Comparison of ENCODE assay signal across 33 cellular contexts in the genomic region with DNA sequence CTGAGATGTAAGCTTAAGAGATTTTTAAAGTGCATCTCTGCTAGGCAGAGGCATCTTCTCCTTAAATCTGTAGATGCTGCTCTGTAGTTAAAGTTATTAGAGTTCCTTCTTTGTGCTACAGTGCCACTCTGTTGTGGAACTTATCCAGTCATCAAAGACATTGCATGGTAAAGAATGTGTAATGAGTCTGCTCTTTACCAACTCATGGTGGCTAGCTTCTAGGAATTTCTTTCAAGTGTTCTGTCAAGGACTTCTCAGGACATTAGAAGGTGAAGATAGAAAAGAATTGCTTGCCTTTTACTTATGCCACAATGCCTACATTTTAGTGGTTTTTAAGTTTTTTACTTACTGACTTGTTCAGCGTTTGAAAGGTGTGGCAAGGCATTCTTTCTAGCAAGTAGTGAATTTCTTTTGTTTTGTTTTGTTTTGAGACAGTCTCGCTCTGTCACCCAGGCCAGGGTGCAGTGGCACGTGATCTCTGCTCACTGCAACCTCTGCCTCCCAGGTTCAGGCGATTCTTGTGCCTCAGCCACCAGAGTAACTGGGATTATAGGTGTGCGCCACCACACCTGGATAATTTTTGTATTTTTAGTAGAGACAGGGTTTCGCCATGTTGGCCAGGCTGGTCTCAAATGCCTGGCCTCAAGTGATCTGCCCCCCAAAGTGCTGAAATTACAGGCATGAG. TPM values are rescaled to one million over a fixed set of nuclear protein-coding genes. Genes with fewer than 3 reads are reported as not detected.
"Had no signal": no experiment of that assay in that cellular context is flagged by ENCODE, and none has a peak within 500 bp of the region (broad histone marks: within the 10 kb centered on the region; RNA-seq: fewer than 3 reads in every experiment).

No MANE protein-coding gene starts in this region.

- H3K27ac Mint-ChIP-seq: activated CD4-positive, alpha-beta memory T cell treated with anti-CD3 and anti-CD28 coated beads for 36 hours; activated CD4-positive, alpha-beta T cell treated with anti-CD3 and anti-CD28 coated beads for 36 hours; activated naive CD4-positive, alpha-beta T cell treated with anti-CD3 and anti-CD28 coated beads for 36 hours; activated naive CD4-positive, alpha-beta T cell treated with anti-CD3 and anti-CD28 coated beads, Interleukin-2, amount 50 U/mL, for 72 hours; activated T-helper 1 cell treated with anti-CD3 and anti-CD28 coated beads, Interleukin-12 subunit alpha, Interleukin-12 subunit beta, Interleukin-2, Interleukin-4 antibody, amounts not matched to agents 30 ng/mL and 10 ng/mL and 1 ng/mL, durations not matched to agents 14 hours and 24 hours and 36 hours; T-helper 1 cell treated with Interleukin-12 subunit alpha and Interleukin-12 subunit beta and Interleukin-4 antibody, amounts not matched to agents 30 μg/mL and 1 μg/mL, for 36 hours; T-helper 2 cell treated with Interferon-gamma antibody and Interleukin-4, amounts not matched to agents 5 μg/mL and 100 μg/mL, for 36 hours; WTC11 had no signal

- H3K4me3 ChIP-seq: adrenal gland, Peyer's patch, SJSA1 had no signal

- H3K27ac ChIP-seq: adrenal gland, Peyer's patch, SJSA1 had no signal

- H3K9me3 Mint-ChIP-seq: activated CD4-positive, alpha-beta memory T cell treated with anti-CD3 and anti-CD28 coated beads for 36 hours; activated naive CD4-positive, alpha-beta T cell treated with anti-CD3 and anti-CD28 coated beads for 36 hours; activated naive CD4-positive, alpha-beta T cell treated with anti-CD3 and anti-CD28 coated beads, Interleukin-2, amount 50 U/mL, for 72 hours; activated T-cell treated with anti-CD3 and anti-CD28 coated beads, Interleukin-2, amount 50 U/mL, for 4 hours; activated T-helper 1 cell treated with anti-CD3 and anti-CD28 coated beads, Interleukin-12 subunit alpha, Interleukin-12 subunit beta, Interleukin-2, Interleukin-4 antibody, amounts not matched to agents 30 ng/mL and 10 ng/mL and 1 ng/mL, durations not matched to agents 14 hours and 24 hours and 36 hours; WTC11 had no signal

- H3K9me3 ChIP-seq: adrenal gland, Peyer's patch, SJSA1, SK-N-SH had no signal

- H3K27me3 Mint-ChIP-seq: activated CD4-positive, alpha-beta memory T cell treated with anti-CD3 and anti-CD28 coated beads for 36 hours; activated CD4-positive, alpha-beta T cell treated with anti-CD3 and anti-CD28 coated beads for 36 hours; brain had no signal

- DNase-seq: activated CD4-positive, alpha-beta memory T cell treated with anti-CD3 and anti-CD28 coated beads for 36 hours; activated CD4-positive, alpha-beta T cell treated with anti-CD3 and anti-CD28 coated beads for 36 hours; activated CD4-positive, alpha-beta T cell treated with anti-CD3 and anti-CD28 coated beads, Interleukin-2, amount 50 U/mL, for 1 hour; activated CD8-positive, alpha-beta memory T cell treated with anti-CD3 and anti-CD28 coated beads, Interleukin-2, amount 50 U/mL, for 4 hours; activated gamma-delta T cell treated with Interleukin-2 at 50 U/mL for 16 hours; activated naive CD4-positive, alpha-beta T cell treated with anti-CD3 and anti-CD28 coated beads for 36 hours; activated T-cell treated with anti-CD3 and anti-CD28 coated beads for 4 hours; activated T-cell treated with anti-CD3 and anti-CD28 coated beads, Interleukin-2, amount 50 U/mL, for 4 hours; adrenal gland; NCI-H1092 treated with DMSO at 0.1 percent for 48 hours; NCI-H1417; NCI-H146; NCI-H187; NCI-H2029 treated with DMSO at 0.1 percent for 48 hours; NCI-H2107; NCI-H2171; NCI-H510A; NCI-H526; NCI-H748 treated with DMSO at 0.1 percent for 48 hours; NK-92 treated with Interleukin-12 subunit alpha and Interleukin-12 subunit beta, amount 100 ng/mL, for 24 hours; PC-3; Peyer's patch; RPMI8226; SHP77 treated with DMSO at 0.1 percent for 48 hours; SK-N-SH had no signal

- H3K27me3 ChIP-seq: adrenal gland, Peyer's patch, SJSA1 had no signal

- ATAC-seq: activated CD4-positive, alpha-beta T cell treated with anti-CD3 and anti-CD28 coated beads for 36 hours; activated CD4-positive, CD25-positive, alpha-beta regulatory T cell treated with anti-CD3 and anti-CD28 coated beads, Interleukin-2, amount 50 U/mL, for 24 hours; activated naive CD4-positive, alpha-beta T cell treated with anti-CD3 and anti-CD28 coated beads, Interleukin-2, amount 50 U/mL, for 72 hours; activated T-cell treated with anti-CD3 and anti-CD28 coated beads, Interleukin-2, amount 50 U/mL, for 4 hours; PC-3; WTC11 had no signal

- H3K4me1 ChIP-seq: Peyer's patch, SJSA1 had no signal

- H3K4me3 Mint-ChIP-seq: activated CD4-positive, alpha-beta memory T cell treated with anti-CD3 and anti-CD28 coated beads for 36 hours; activated CD4-positive, alpha-beta T cell treated with anti-CD3 and anti-CD28 coated beads for 36 hours; activated naive CD4-positive, alpha-beta T cell treated with anti-CD3 and anti-CD28 coated beads for 36 hours; activated T-cell treated with anti-CD3 and anti-CD28 coated beads, Interleukin-2, amount 50 U/mL, for 4 hours; activated T-helper 1 cell treated with anti-CD3 and anti-CD28 coated beads, Interleukin-12 subunit alpha, Interleukin-12 subunit beta, Interleukin-2, Interleukin-4 antibody, amounts not matched to agents 30 ng/mL and 10 ng/mL and 1 ng/mL, durations not matched to agents 14 hours and 24 hours and 36 hours; brain; T-helper 1 cell treated with Interleukin-12 subunit alpha and Interleukin-12 subunit beta and Interleukin-4 antibody, amounts not matched to agents 30 μg/mL and 1 μg/mL, for 36 hours; T-helper 2 cell treated with Interferon-gamma antibody and Interleukin-4, amounts not matched to agents 5 μg/mL and 100 μg/mL, for 36 hours; WTC11 had no signal

- H3K4me1 Mint-ChIP-seq: activated CD4-positive, alpha-beta T cell treated with anti-CD3 and anti-CD28 coated beads for 36 hours; brain; WTC11 had no signal

RNA-seq across cellular contexts. Expression of a gene that starts 59.7 kb away (rescaled TPM):
- total RNA-seq: activated CD4-positive, alpha-beta memory T cell treated with anti-CD3 and anti-CD28 coated beads for 36 hours; SJSA1 had no signal
